2 cellular contexts compared by ENCODE assay signal in genomic region chrX:80431502-80431832, GRCh38.
TF ChIP-seq lines count a peak whose summit lies in the region.

No MANE protein-coding gene starts in this region.

TF ChIP-seq in GM23338, 12 proteins besides CTCF, POLR2A, EP300 and RAD21 (continued from another document):
- no peak for TF ChIP-seq ZNF462 (CRISPR knock-in tag; IDR thresholded peaks at IDR 0.05)
- no peak for TF ChIP-seq CREB1 (CRISPR knock-in tag; IDR thresholded peaks at IDR 0.05; ENCODE audit: low read depth)
- TF ChIP-seq ZNF114 (CRISPR knock-in tag; IDR thresholded peaks at IDR 0.05) = no peak
- TF ChIP-seq POLR2AphosphoS5 (IDR thresholded peaks at IDR 0.05; ENCODE audit: low read depth) = no peak
- TF ChIP-seq STAT1 (IDR thresholded peaks at IDR 0.05; ENCODE audit: unreplicated experiment) = no peak
- no peak for TF ChIP-seq EZH2phosphoT487 (IDR thresholded peaks at IDR 0.05; ENCODE audit: unreplicated experiment)
- TF ChIP-seq ETS1 (IDR thresholded peaks at IDR 0.05) = no peak
- no peak for TF ChIP-seq NANOG (IDR thresholded peaks at IDR 0.05; ENCODE audit: borderline replicate concordance)

TF ChIP-seq in K562, 482 proteins besides CTCF, POLR2A, EP300 and RAD21 (continued from another document):
- no peak for TF ChIP-seq HES1 (IDR thresholded peaks at IDR 0.05; ENCODE audit: low read depth)
- no peak for TF ChIP-seq GTF2B (IDR thresholded peaks at IDR 0.05; ENCODE audit: extremely low read depth, insufficient read length)
- TF ChIP-seq ZFP30 (CRISPR knock-in tag; IDR thresholded peaks at IDR 0.05; ENCODE audit: borderline replicate concordance) = no peak
- TF ChIP-seq ZNF224 (CRISPR knock-in tag; IDR thresholded peaks at IDR 0.05) = no peak
- TF ChIP-seq ZNF280A (IDR thresholded peaks at IDR 0.05; ENCODE audit: low read depth, partially characterized antibody) = peak; percentile 73
- no peak for TF ChIP-seq USF2 (CRISPR knock-in tag; IDR thresholded peaks at IDR 0.05)
- TF ChIP-seq ZNF384 (IDR thresholded peaks at IDR 0.05; ENCODE audit: low read depth, low read length) = no peak
- no peak for TF ChIP-seq RB1 (IDR thresholded peaks at IDR 0.05; ENCODE audit: low read depth)
- no peak for TF ChIP-seq ZNF274 (IDR thresholded peaks at IDR 0.05; ENCODE audit: borderline replicate concordance, low read depth, low read length)
- no peak for TF ChIP-seq ZNF695 (CRISPR knock-in tag; IDR thresholded peaks at IDR 0.05)
- no peak for TF ChIP-seq PRMT5 (CRISPR knock-in tag; IDR thresholded peaks at IDR 0.05)
- no peak for TF ChIP-seq AFF4 (CRISPR knock-in tag; IDR thresholded peaks at IDR 0.05)
- no peak for TF ChIP-seq PML (IDR thresholded peaks at IDR 0.05; ENCODE audit: low read length)
- no peak for TF ChIP-seq ELF2 (CRISPR knock-in tag; IDR thresholded peaks at IDR 0.05)
- peak; percentile 54; the same call in 1 of the 2 replicates for TF ChIP-seq TRIM28 (IDR thresholded peaks at IDR 0.05)
- TF ChIP-seq CCNT2 (IDR thresholded peaks at IDR 0.05; ENCODE audit: borderline replicate concordance, extremely low read depth, insufficient read length, low read depth, low read length) = no peak
- TF ChIP-seq MAX (CRISPR knock-in tag; IDR thresholded peaks at IDR 0.05) = no peak
- TF ChIP-seq RBFOX2 (IDR thresholded peaks at IDR 0.05; ENCODE audit: low read depth, low read length) = no peak
- TF ChIP-seq HINFP (tag; conservative IDR thresholded peaks at IDR 0.05; ENCODE audit: low read depth) = no peak
- TF ChIP-seq DMBX1 (CRISPR knock-in tag; IDR thresholded peaks at IDR 0.05; ENCODE audit: borderline replicate concordance) = no peak
- TF ChIP-seq ZNF780A (CRISPR knock-in tag; IDR thresholded peaks at IDR 0.05) = no peak
- TF ChIP-seq SIX5 (IDR thresholded peaks at IDR 0.05; ENCODE audit: borderline replicate concordance in 1 of 2, insufficient read depth in 1 of 2, low read depth in 1 of 2, low read length in 2 of 2) = no peak
- no peak for TF ChIP-seq EP400 (IDR thresholded peaks at IDR 0.05)
- peak in 1 of 2 experiments; percentile 33; a peak in 1 of 4 replicates for TF ChIP-seq TRIM24 (IDR thresholded peaks at IDR 0.05)
- TF ChIP-seq FOXM1 (IDR thresholded peaks at IDR 0.05; ENCODE audit: low read depth) = no peak
- no peak for TF ChIP-seq FOXM1 (CRISPR knock-in tag; IDR thresholded peaks at IDR 0.05; ENCODE audit: low read depth)
- no peak for TF ChIP-seq SRSF3 (IDR thresholded peaks at IDR 0.05; ENCODE audit: insufficient read depth, low read length)
- no peak for TF ChIP-seq POLR2AphosphoS2 (IDR thresholded peaks at IDR 0.05; ENCODE audit: low read length)
- TF ChIP-seq ZC3H8 (IDR thresholded peaks at IDR 0.05) = no peak
- no peak for TF ChIP-seq CC2D1A (IDR thresholded peaks at IDR 0.05)
TF ChIP-seq in K562: peak in this region for 5.
